ENCODE assay signal across 3 cellular contexts in genomic region chr13:51477653-51478324, GRCh38.
A peak's percentile ranks its signal among the peaks of the same experiment; 100 is the strongest.
TF ChIP-seq lines count a peak whose summit lies in the region.

No MANE protein-coding gene starts in this region.

TF ChIP-seq in IMR-90, 13 proteins besides CTCF, POLR2A, EP300 and RAD21:
- TF ChIP-seq NFE2L2 (IDR thresholded peaks at IDR 0.05; ENCODE audit: low read depth, low read length), result no peak
- TF ChIP-seq CHD1 (IDR thresholded peaks at IDR 0.05; ENCODE audit: low read depth, low read length), result no peak
- no peak for TF ChIP-seq MAFK (IDR thresholded peaks at IDR 0.05; ENCODE audit: low read depth, low read length)
- TF ChIP-seq, protein P1, sequence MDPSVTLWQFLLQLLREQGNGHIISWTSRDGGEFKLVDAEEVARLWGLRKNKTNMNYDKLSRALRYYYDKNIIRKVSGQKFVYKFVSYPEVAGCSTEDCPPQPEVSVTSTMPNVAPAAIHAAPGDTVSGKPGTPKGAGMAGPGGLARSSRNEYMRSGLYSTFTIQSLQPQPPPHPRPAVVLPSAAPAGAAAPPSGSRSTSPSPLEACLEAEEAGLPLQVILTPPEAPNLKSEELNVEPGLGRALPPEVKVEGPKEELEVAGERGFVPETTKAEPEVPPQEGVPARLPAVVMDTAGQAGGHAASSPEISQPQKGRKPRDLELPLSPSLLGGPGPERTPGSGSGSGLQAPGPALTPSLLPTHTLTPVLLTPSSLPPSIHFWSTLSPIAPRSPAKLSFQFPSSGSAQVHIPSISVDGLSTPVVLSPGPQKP (IDR thresholded peaks at IDR 0.05; ENCODE audit: borderline replicate concordance, low read depth, low read length), result no peak
- no peak for TF ChIP-seq MAZ (IDR thresholded peaks at IDR 0.05; ENCODE audit: borderline replicate concordance, low read depth, low read length)
- no peak for TF ChIP-seq MXI1 (IDR thresholded peaks at IDR 0.05; ENCODE audit: borderline replicate concordance, low read depth, low read length)
- no peak for TF ChIP-seq BHLHE40 (IDR thresholded peaks at IDR 0.05; ENCODE audit: low read depth, low read length)
- no peak for TF ChIP-seq SMC3 (IDR thresholded peaks at IDR 0.05; ENCODE audit: low read depth, low read length)
- no peak for TF ChIP-seq RFX5 (IDR thresholded peaks at IDR 0.05; ENCODE audit: low read depth, low read length)
- TF ChIP-seq RCOR1 (IDR thresholded peaks at IDR 0.05; ENCODE audit: insufficient replicate concordance, low read length), result no peak
- TF ChIP-seq CEBPB (IDR thresholded peaks at IDR 0.05; ENCODE audit: low read depth, low read length), result no peak
- no peak for TF ChIP-seq FOS (IDR thresholded peaks at IDR 0.05; ENCODE audit: low read depth, low read length)
- TF ChIP-seq, protein P2, sequence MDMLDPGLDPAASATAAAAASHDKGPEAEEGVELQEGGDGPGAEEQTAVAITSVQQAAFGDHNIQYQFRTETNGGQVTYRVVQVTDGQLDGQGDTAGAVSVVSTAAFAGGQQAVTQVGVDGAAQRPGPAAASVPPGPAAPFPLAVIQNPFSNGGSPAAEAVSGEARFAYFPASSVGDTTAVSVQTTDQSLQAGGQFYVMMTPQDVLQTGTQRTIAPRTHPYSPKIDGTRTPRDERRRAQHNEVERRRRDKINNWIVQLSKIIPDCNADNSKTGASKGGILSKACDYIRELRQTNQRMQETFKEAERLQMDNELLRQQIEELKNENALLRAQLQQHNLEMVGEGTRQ (IDR thresholded peaks at IDR 0.05; ENCODE audit: low read depth, low read length), result no peak
TF ChIP-seq in IMR-90: peak in this region for 0.

TF ChIP-seq in K562, 482 proteins besides CTCF, POLR2A, EP300 and RAD21:
- TF ChIP-seq TRIM28 (IDR thresholded peaks at IDR 0.05) (no peak), ADNP (tag; IDR thresholded peaks at IDR 0.05) (peak; percentile 25; the same call in 1 of the 2 replicates), KDM2B (CRISPR knock-in tag; IDR thresholded peaks at IDR 0.05) (no peak), ZC3H11A (IDR thresholded peaks at IDR 0.05; ENCODE audit: low read depth, low read length) (no peak), SNIP1 (IDR thresholded peaks at IDR 0.05; ENCODE audit: low read depth) (no peak), TSC22D4 (tag; IDR thresholded peaks at IDR 0.05) (no peak), BCOR (IDR thresholded peaks at IDR 0.05) (peak; percentile 74; the same call in 1 of the 2 replicates), PHF8 (IDR thresholded peaks at IDR 0.05; ENCODE audit: borderline replicate concordance, low read length) (no peak), JUN (IDR thresholded peaks at IDR 0.05; ENCODE audit: borderline replicate concordance, low read depth, low read length) (no peak), JUN (CRISPR knock-in tag; IDR thresholded peaks at IDR 0.05; ENCODE audit: borderline replicate concordance) (no peak), CHD1 (IDR thresholded peaks at IDR 0.05; ENCODE audit: low read length) (no peak), SMARCE1 (IDR thresholded peaks at IDR 0.05) (no peak), PRDM10 (IDR thresholded peaks at IDR 0.05; ENCODE audit: partially characterized antibody) (no peak), CBX1 (IDR thresholded peaks at IDR 0.05; ENCODE audit: low read depth) (no peak), RBM25 (IDR thresholded peaks at IDR 0.05; ENCODE audit: low read depth, low read length, severe bottlenecking) (peak; percentile 89), ZBTB7A (IDR thresholded peaks at IDR 0.05; ENCODE audit: borderline replicate concordance, control insufficient read depth, low read depth, low read length) (no peak), SRSF3 (IDR thresholded peaks at IDR 0.05; ENCODE audit: insufficient read depth, low read length) (no peak)

TF ChIP-seq in HepG2, 621 proteins besides CTCF, POLR2A, EP300 and RAD21:
- TF ChIP-seq GPN1 (CRISPR knock-in tag; IDR thresholded peaks at IDR 0.05; ENCODE audit: borderline replicate concordance), result no peak
- no peak for TF ChIP-seq ZNF776 (CRISPR knock-in tag; IDR thresholded peaks at IDR 0.05)
- peak; percentile 69; the same call in 1 of the 2 replicates for TF ChIP-seq KDM1A (CRISPR knock-in tag; IDR thresholded peaks at IDR 0.05)
- no peak for TF ChIP-seq ZNF766 (CRISPR knock-in tag; IDR thresholded peaks at IDR 0.05; ENCODE audit: borderline replicate concordance)
- TF ChIP-seq, protein P3, sequence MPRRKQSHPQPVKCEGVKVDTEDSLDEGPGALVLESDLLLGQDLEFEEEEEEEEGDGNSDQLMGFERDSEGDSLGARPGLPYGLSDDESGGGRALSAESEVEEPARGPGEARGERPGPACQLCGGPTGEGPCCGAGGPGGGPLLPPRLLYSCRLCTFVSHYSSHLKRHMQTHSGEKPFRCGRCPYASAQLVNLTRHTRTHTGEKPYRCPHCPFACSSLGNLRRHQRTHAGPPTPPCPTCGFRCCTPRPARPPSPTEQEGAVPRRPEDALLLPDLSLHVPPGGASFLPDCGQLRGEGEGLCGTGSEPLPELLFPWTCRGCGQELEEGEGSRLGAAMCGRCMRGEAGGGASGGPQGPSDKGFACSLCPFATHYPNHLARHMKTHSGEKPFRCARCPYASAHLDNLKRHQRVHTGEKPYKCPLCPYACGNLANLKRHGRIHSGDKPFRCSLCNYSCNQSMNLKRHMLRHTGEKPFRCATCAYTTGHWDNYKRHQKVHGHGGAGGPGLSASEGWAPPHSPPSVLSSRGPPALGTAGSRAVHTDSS (CRISPR knock-in tag; conservative IDR thresholded peaks at IDR 0.05), result no peak
- no peak for TF ChIP-seq HNRNPUL1 (IDR thresholded peaks at IDR 0.05; ENCODE audit: low read depth, low read length)
- TF ChIP-seq CCAR2 (optimal IDR thresholded peaks at IDR 0.05; ENCODE audit: low read depth, low read length), result no peak
- TF ChIP-seq ZMAT3 (CRISPR knock-in tag; conservative IDR thresholded peaks at IDR 0.05), result no peak
- no peak for TF ChIP-seq SYNCRIP (IDR thresholded peaks at IDR 0.05; ENCODE audit: insufficient read depth, low read depth, low read length)
- no peak for TF ChIP-seq ZSCAN30 (CRISPR knock-in tag; IDR thresholded peaks at IDR 0.05)
- no peak for TF ChIP-seq ARHGAP35 (CRISPR knock-in tag; IDR thresholded peaks at IDR 0.05; ENCODE audit: borderline replicate concordance)
- no peak for TF ChIP-seq ZMYM2 (CRISPR knock-in tag; IDR thresholded peaks at IDR 0.05)
- no peak for TF ChIP-seq ZFX (CRISPR knock-in tag; IDR thresholded peaks at IDR 0.05; ENCODE audit: low read depth)
- TF ChIP-seq, protein P4, sequence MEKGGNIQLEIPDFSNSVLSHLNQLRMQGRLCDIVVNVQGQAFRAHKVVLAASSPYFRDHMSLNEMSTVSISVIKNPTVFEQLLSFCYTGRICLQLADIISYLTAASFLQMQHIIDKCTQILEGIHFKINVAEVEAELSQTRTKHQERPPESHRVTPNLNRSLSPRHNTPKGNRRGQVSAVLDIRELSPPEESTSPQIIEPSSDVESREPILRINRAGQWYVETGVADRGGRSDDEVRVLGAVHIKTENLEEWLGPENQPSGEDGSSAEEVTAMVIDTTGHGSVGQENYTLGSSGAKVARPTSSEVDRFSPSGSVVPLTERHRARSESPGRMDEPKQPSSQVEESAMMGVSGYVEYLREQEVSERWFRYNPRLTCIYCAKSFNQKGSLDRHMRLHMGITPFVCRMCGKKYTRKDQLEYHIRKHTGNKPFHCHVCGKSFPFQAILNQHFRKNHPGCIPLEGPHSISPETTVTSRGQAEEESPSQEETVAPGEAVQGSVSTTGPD (CRISPR knock-in tag; IDR thresholded peaks at IDR 0.05), result no peak
- no peak for TF ChIP-seq ZNF510 (CRISPR knock-in tag; IDR thresholded peaks at IDR 0.05; ENCODE audit: low read depth)
- no peak for TF ChIP-seq ZNF17 (CRISPR knock-in tag; IDR thresholded peaks at IDR 0.05)
- no peak for TF ChIP-seq RNF219 (CRISPR knock-in tag; IDR thresholded peaks at IDR 0.05)
- no peak for TF ChIP-seq HNRNPK (IDR thresholded peaks at IDR 0.05; ENCODE audit: low read depth, low read length, poor library complexity, severe bottlenecking)
- TF ChIP-seq CHD4 (IDR thresholded peaks at IDR 0.05; ENCODE audit: borderline replicate concordance, low read length), result peak; percentile 90; the same call in 1 of the 2 replicates
- peak; percentile 96 for TF ChIP-seq ZNF629 (CRISPR knock-in tag; conservative IDR thresholded peaks at IDR 0.05)
